Comparison of ENCODE assay signal across 19 cellular contexts in the genomic region with DNA sequence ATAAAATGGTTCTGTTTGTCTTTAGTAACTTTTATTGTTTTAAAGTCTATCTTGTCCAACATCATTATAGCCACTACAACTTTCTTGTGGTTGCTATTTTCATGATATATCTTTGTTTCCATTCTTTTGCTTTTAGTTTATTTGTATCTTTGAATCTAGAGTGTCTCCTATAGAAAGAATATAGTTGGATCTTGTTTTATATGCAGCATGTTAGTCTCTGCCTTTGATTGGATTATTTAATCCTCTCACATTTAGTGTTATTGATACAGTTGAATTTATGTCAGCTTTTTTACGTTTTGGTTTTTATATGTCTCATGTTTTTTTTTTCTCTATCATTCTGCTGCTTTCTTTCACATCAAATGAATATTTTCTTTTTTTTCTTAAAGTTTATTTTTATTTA.
DNase-seq lines count a peak whose midpoint lies in the region; ATAC-seq, FAIRE-seq and TF ChIP-seq lines count a peak whose summit lies in the region.
"Had no signal": no experiment of that assay in that cellular context is flagged by ENCODE, and none has a peak within 500 bp of the region (broad histone marks: within the 10 kb centered on the region; RNA-seq: fewer than 3 reads in every experiment).

No MANE protein-coding gene starts in this region.

- intact Hi-C loops in pancreas (cut with DNase I): no loop called here

- no peaks in the 10 kb centered on the region for H3K4me1 Mint-ChIP-seq in astrocyte (ENCODE audit: low read depth, unreplicated experiment)
- H3K4me1 Mint-ChIP-seq: B cell had no signal

- no peaks in the 10 kb centered on the region for H3K27me3 Mint-ChIP-seq in astrocyte (ENCODE audit: low read depth, unreplicated experiment)
- H3K27me3 Mint-ChIP-seq: B cell; CD4-positive, alpha-beta T cell had no signal

- H3K27me3 ChIP-seq in astrocyte (ENCODE audit: insufficient read depth, low read length) (no peaks in the 10 kb centered on the region), pancreas (no peaks in the 10 kb centered on the region)

- no peaks in the 10 kb centered on the region for H3K36me3 Mint-ChIP-seq in astrocyte (ENCODE audit: low read depth, unreplicated experiment)
- H3K36me3 Mint-ChIP-seq: CD8-positive, alpha-beta T cell had no signal

- 13 to 55% methylated on average over 1 of the region's 1 CpG for WGBS in pancreas, 2 donors

- FAIRE-seq in astrocyte (lab: Jason Lieb, UNC): peak; percentile 92
- FAIRE-seq in colon (lab: Jason Lieb, UNC): peak; percentile 79
- peak; percentile 72 for FAIRE-seq in pancreas (lab: Jason Lieb, UNC)
- FAIRE-seq: A549, D721Med, G401.6 had no signal

- H3K27ac Mint-ChIP-seq in astrocyte (ENCODE audit: unreplicated experiment): no peak overlapping the region
- H3K27ac Mint-ChIP-seq: B cell; CD4-positive, alpha-beta T cell; CD8-positive, alpha-beta T cell had no signal

- no peak for DNase-seq in astrocyte (ENCODE audit: low read depth)
- no peak for DNase-seq in pancreas
- no peak for DNase-seq in activated CD4-positive, alpha-beta T cell treated with anti-CD3 and anti-CD28 coated beads, Interleukin-2, amount 50 U/mL, for 48 hours
- no peak for DNase-seq in NCI-H748 treated with DMSO at 0.1 percent for 48 hours (lab: John Stamatoyannopoulos, UW)
- DNase-seq: AML-193; Caco-2; Calu3; CD4-positive, alpha-beta T cell; CD8-positive, alpha-beta T cell; DMS79 treated with DMSO at 0.1 percent for 48 hours; GF-D8 had no signal

- no peak overlapping the region for H3K9ac ChIP-seq in astrocyte (ENCODE audit: low read length)
- H3K9ac ChIP-seq: BLaER1 treated with 17β-estradiol and CSF1 and Interleukin-3, amounts not matched to agents 10 nM and 100 nM had no signal

- TF ChIP-seq CTCF in astrocyte (IDR thresholded peaks at IDR 0.05; ENCODE audit: insufficient read depth, low read depth, low read length) (no peak), pancreas (IDR thresholded peaks at IDR 0.05) (no peak)

- H3K4me3 Mint-ChIP-seq in astrocyte (ENCODE audit: unreplicated experiment): no peak overlapping the region
- H3K4me3 Mint-ChIP-seq: B cell; CD4-positive, alpha-beta T cell; CD8-positive, alpha-beta T cell had no signal

- no peak overlapping the region for H2AFZ ChIP-seq in astrocyte (ENCODE audit: low read depth, low read length)

- H3K36me3 ChIP-seq in astrocyte (ENCODE audit: insufficient read depth, low read length) (no peaks in the 10 kb centered on the region), pancreas (no peaks in the 10 kb centered on the region)
- H3K36me3 ChIP-seq: BLaER1 treated with 17β-estradiol and CSF1 and Interleukin-3, amounts not matched to agents 10 nM and 100 nM had no signal

- H4K20me1 ChIP-seq in astrocyte (ENCODE audit: insufficient read depth, low read length): no peaks in the 10 kb centered on the region
- H4K20me1 ChIP-seq: BLaER1 treated with 17β-estradiol and CSF1 and Interleukin-3, amounts not matched to agents 10 nM and 100 nM had no signal

- H3K27ac ChIP-seq in astrocyte (ENCODE audit: low read depth, low read length) (no peak overlapping the region), pancreas (no peak overlapping the region)
- H3K27ac ChIP-seq: 22Rv1; A549; BLaER1 treated with 17β-estradiol and CSF1 and Interleukin-3, amounts not matched to agents 10 nM and 100 nM; C4-2B had no signal

- peaks cover under 1% of the 10 kb centered on the region for H3K9me3 Mint-ChIP-seq in astrocyte (ENCODE audit: unreplicated experiment)

- H3K9me3 ChIP-seq in astrocyte (ENCODE audit: insufficient read depth, low read depth, low read length) (no peaks in the 10 kb centered on the region), pancreas (no peaks in the 10 kb centered on the region)
- H3K9me3 ChIP-seq: A549, Caco-2 had no signal

- H3K4me1 ChIP-seq in astrocyte (ENCODE audit: insufficient read depth, low read length) (no peaks in the 10 kb centered on the region), pancreas (no peaks in the 10 kb centered on the region)
- H3K4me1 ChIP-seq: A549; BLaER1 treated with 17β-estradiol and CSF1 and Interleukin-3, amounts not matched to agents 10 nM and 100 nM; Caco-2 had no signal

- no peak overlapping the region for H3K4me2 ChIP-seq in astrocyte (ENCODE audit: low read length)
- H3K4me2 ChIP-seq: A549; BLaER1 treated with 17β-estradiol and CSF1 and Interleukin-3, amounts not matched to agents 10 nM and 100 nM had no signal

- H3K4me3 ChIP-seq in astrocyte (ENCODE audit: insufficient read depth, low read depth, low read length) (no peak overlapping the region), pancreas (no peak overlapping the region)
- H3K4me3 ChIP-seq: A549; BLaER1 treated with 17β-estradiol and CSF1 and Interleukin-3, amounts not matched to agents 10 nM and 100 nM had no signal

- no peak for ATAC-seq in pancreas
- ATAC-seq: A549; CD8-positive, alpha-beta T cell had no signal

- no peaks in the 10 kb centered on the region for H3K79me2 ChIP-seq in astrocyte (ENCODE audit: insufficient read depth, low read length)
